In genomic region chr12:41993283-41993682, GRCh38 we compare ENCODE assay signal across 29 cellular contexts.
DNase-seq lines count a peak whose midpoint lies in the region; ATAC-seq, FAIRE-seq and TF ChIP-seq lines count a peak whose summit lies in the region.
"Had no signal": no experiment of that assay in that cellular context is flagged by ENCODE, and none has a peak within 500 bp of the region (broad histone marks: within the 10 kb centered on the region; RNA-seq: fewer than 3 reads in every experiment).

No MANE protein-coding gene starts in this region.

- intact Hi-C loops in OCI-LY7 (cut with micrococcal nuclease; ENCODE audit: unreplicated experiment), result no loop called here
- intact Hi-C loops in body of pancreas (cut with DNase I), result no loop called here
- intact Hi-C loops in pancreas (cut with DNase I), result no loop called here

- DNase-seq in GDM1 (lab: John Stamatoyannopoulos, UW), result peak; percentile 3
- DNase-seq in OCI-LY7 (ENCODE audit: low spot score), result no peak
- DNase-seq in hepatocyte (ENCODE audit: low spot score), result no peak
- no peak for DNase-seq in body of pancreas
- DNase-seq in activated CD4-positive, alpha-beta T cell treated with anti-CD3 and anti-CD28 coated beads, Interleukin-2, amount 50 U/mL, for 4 hours, result no peak
- no peak for DNase-seq in pancreas
- DNase-seq in activated naive CD8-positive, alpha-beta T cell treated with anti-CD3 and anti-CD28 coated beads, Interleukin-2, amount 50 U/mL, for 24 hours, result no peak
- DNase-seq: CD8-positive, alpha-beta memory T cell; DMS 273 treated with DMSO at 0.1 percent for 48 hours; DMS79; EL; GF-D8; HCEC 1CT; NCI-H1092; NCI-H1417 treated with DMSO at 0.1 percent for 48 hours; NCI-H187; NCI-H2081 treated with DMSO at 0.1 percent for 48 hours; NCI-H2171; NCI-H226; SHP77 had no signal

- H3K79me2 ChIP-seq in OCI-LY7 (ENCODE audit: insufficient read depth, low read depth, low read length) (no peaks in the 10 kb centered on the region), hepatocyte (no peaks in the 10 kb centered on the region)

- no peak for FAIRE-seq in pancreas (lab: Jason Lieb, UNC)
- FAIRE-seq: GM12891, GM19239, H1 had no signal

- H3K27me3 ChIP-seq in hepatocyte (no peaks in the 10 kb centered on the region), body of pancreas (no peaks in the 10 kb centered on the region), pancreas (no peaks in the 10 kb centered on the region)

- H3K27ac Mint-ChIP-seq in activated naive CD8-positive, alpha-beta T cell treated with anti-CD3 and anti-CD28 coated beads, Interleukin-2, amount 50 U/mL, for 24 hours, result no peak overlapping the region
- H3K27ac Mint-ChIP-seq: B cell; CD8-positive, alpha-beta memory T cell; IgD-negative memory B cell had no signal

- WGBS in hepatocyte (ENCODE audit: low lambda C conversion rate, missing lambda C conversion rate), result 78% methylated on average over 2 of the region's 2 CpGs
- WGBS in body of pancreas, 2 donors, result 30 to 32% methylated on average over 2 of the region's 2 CpGs
- WGBS in pancreas, 2 donors, result 43 to 46% methylated on average over 2 of the region's 2 CpGs

- H3K4me1 Mint-ChIP-seq in activated naive CD8-positive, alpha-beta T cell treated with anti-CD3 and anti-CD28 coated beads, Interleukin-2, amount 50 U/mL, for 24 hours, result no peaks in the 10 kb centered on the region
- H3K4me1 Mint-ChIP-seq: B cell; CD8-positive, alpha-beta memory T cell; IgD-negative memory B cell had no signal

- CTCF ChIA-PET in OCI-LY7 (lab: Charles Lee; ENCODE audit: unreplicated experiment), result no interaction called here

- TF ChIP-seq POLR2A in body of pancreas (IDR thresholded peaks at IDR 0.05), result no peak

- H3K27me3 Mint-ChIP-seq in activated naive CD8-positive, alpha-beta T cell treated with anti-CD3 and anti-CD28 coated beads, Interleukin-2, amount 50 U/mL, for 24 hours, result peaks cover 2% of the 10 kb centered on the region
- H3K27me3 Mint-ChIP-seq: IgD-negative memory B cell had no signal

- H3K9me3 ChIP-seq in OCI-LY7 (ENCODE audit: low read length) (no peaks in the 10 kb centered on the region; the same call in 1 of the 2 replicates), hepatocyte (ENCODE audit: low read depth) (no peaks in the 10 kb centered on the region), body of pancreas (no peaks in the 10 kb centered on the region), pancreas (no peaks in the 10 kb centered on the region)

- H3K4me1 ChIP-seq in OCI-LY7 (ENCODE audit: insufficient read depth, low read length, poor library complexity, severe bottlenecking), result no peaks in the 10 kb centered on the region
- peaks cover 10% of the 10 kb centered on the region for H3K4me1 ChIP-seq in hepatocyte (ENCODE audit: insufficient read depth)
- no peaks in the 10 kb centered on the region for H3K4me1 ChIP-seq in body of pancreas
- H3K4me1 ChIP-seq in pancreas, result no peaks in the 10 kb centered on the region

- H2AFZ ChIP-seq in OCI-LY7 (ENCODE audit: low read length) (peak overlapping the region; percentile 33; the same call in 1 of the 2 replicates), hepatocyte (no peak overlapping the region)

- POLR2A ChIA-PET in OCI-LY7 (lab: Charles Lee), result interaction anchor here (1.0 kb wide), 1 partner anchor 14 kb away, joined by 3 read pairs; no protein-coding TSS in a partner anchor

- ATAC-seq in body of pancreas, result no peak
- ATAC-seq in pancreas, result no peak
- ATAC-seq in activated naive CD8-positive, alpha-beta T cell treated with anti-CD3 and anti-CD28 coated beads, Interleukin-2, amount 50 U/mL, for 24 hours, result no peak
- ATAC-seq: Panc1 had no signal

- no peak overlapping the region for H3K4me2 ChIP-seq in OCI-LY7 (ENCODE audit: low read length)
- H3K4me2 ChIP-seq in hepatocyte, result no peak overlapping the region

- no peak overlapping the region for H3K4me3 Mint-ChIP-seq in activated naive CD8-positive, alpha-beta T cell treated with anti-CD3 and anti-CD28 coated beads, Interleukin-2, amount 50 U/mL, for 24 hours
- H3K4me3 Mint-ChIP-seq: B cell; CD8-positive, alpha-beta memory T cell; IgD-negative memory B cell had no signal

- no TSS peak for BruUV-seq in OCI-LY7 (replicated peaks; lab: Mats Ljungman, UMichigan)

- H3K27ac ChIP-seq in OCI-LY7 (ENCODE audit: low read depth, low read length, poor library complexity, severe bottlenecking), result no peak overlapping the region
- peak overlapping the region; percentile 72 for H3K27ac ChIP-seq in hepatocyte
- no peak overlapping the region for H3K27ac ChIP-seq in body of pancreas
- no peak overlapping the region for H3K27ac ChIP-seq in pancreas
- H3K27ac ChIP-seq: C4-2B, HL-60, RWPE1 had no signal

- H3K36me3 ChIP-seq in OCI-LY7 (ENCODE audit: insufficient read depth, low read length) (no peaks in the 10 kb centered on the region), hepatocyte (replicated peaks; ENCODE audit: insufficient read depth, low read depth) (no peaks in the 10 kb centered on the region), body of pancreas (replicated peaks in 1 of 2; ENCODE audit: insufficient read depth in 1 of 2, low read depth in 2 of 2) (no peaks in the 10 kb centered on the region), pancreas (no peaks in the 10 kb centered on the region)

- H3K4me3 ChIP-seq in OCI-LY7 (ENCODE audit: low read depth, low read length, poor library complexity, severe bottlenecking), result no peak overlapping the region
- H3K4me3 ChIP-seq in hepatocyte, result no peak overlapping the region
- no peak overlapping the region for H3K4me3 ChIP-seq in body of pancreas
- no peak overlapping the region for H3K4me3 ChIP-seq in pancreas

- H4K20me1 ChIP-seq in OCI-LY7 (ENCODE audit: insufficient read depth, low read length) (no peaks in the 10 kb centered on the region), hepatocyte (ENCODE audit: insufficient read depth, poor library complexity, severe bottlenecking) (no peaks in the 10 kb centered on the region)

- TF ChIP-seq CTCF in OCI-LY7 (conservative IDR thresholded peaks at IDR 0.05; ENCODE audit: low read length) (no peak), hepatocyte (IDR thresholded peaks at IDR 0.05; ENCODE audit: poor library complexity) (no peak), body of pancreas (IDR thresholded peaks at IDR 0.05) (no peak), pancreas (IDR thresholded peaks at IDR 0.05) (no peak)

- peaks cover 4% of the 10 kb centered on the region for H3K9me3 Mint-ChIP-seq in activated naive CD8-positive, alpha-beta T cell treated with anti-CD3 and anti-CD28 coated beads, Interleukin-2, amount 50 U/mL, for 24 hours
- H3K9me3 Mint-ChIP-seq: CD8-positive, alpha-beta memory T cell had no signal

- H3K36me3 Mint-ChIP-seq in activated naive CD8-positive, alpha-beta T cell treated with anti-CD3 and anti-CD28 coated beads, Interleukin-2, amount 50 U/mL, for 24 hours (ENCODE audit: low read depth), result no peaks in the 10 kb centered on the region
- H3K36me3 Mint-ChIP-seq: CD8-positive, alpha-beta memory T cell; IgD-negative memory B cell had no signal

- H3K9me2 ChIP-seq in OCI-LY7 (ENCODE audit: insufficient read depth, low read length), result no peaks in the 10 kb centered on the region
- no peaks in the 10 kb centered on the region for H3K9me2 ChIP-seq in hepatocyte (replicated peaks; ENCODE audit: insufficient read depth)
